8 cellular contexts compared by ENCODE assay signal in the genomic region with DNA sequence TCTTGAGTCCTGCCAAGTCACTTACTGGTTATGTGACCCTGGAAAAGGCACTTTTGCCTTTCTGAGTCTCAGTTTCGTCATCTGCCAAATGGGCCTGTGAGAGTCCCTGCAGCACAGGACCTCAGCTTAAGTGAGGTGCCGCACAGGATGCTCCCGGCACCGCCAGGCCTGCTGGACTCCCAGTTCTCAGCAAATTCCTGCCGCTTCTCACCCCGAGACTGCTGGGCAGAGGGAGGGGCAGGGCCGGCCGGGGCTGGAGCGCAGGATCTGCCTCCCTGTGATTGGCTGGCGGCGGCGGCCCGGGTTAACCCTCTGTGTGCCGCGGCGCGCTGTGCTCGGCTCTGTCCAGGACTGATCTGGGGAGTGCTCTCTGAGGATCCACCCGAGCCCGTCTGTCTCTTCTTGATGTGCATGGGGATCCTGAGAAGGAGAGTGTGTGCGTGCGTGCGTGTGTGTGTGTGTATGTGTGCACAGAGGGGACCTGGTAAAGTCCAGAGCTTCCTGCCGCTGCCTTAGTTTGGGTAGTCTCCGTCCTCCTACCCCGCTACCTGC. TPM values are rescaled to one million over a fixed set of nuclear protein-coding genes. Genes with fewer than 3 reads are reported as not detected.
A peak's percentile ranks its signal among the peaks of the same experiment; 100 is the strongest.
DNase-seq lines count a peak whose midpoint lies in the region; ATAC-seq, FAIRE-seq and TF ChIP-seq lines count a peak whose summit lies in the region.

No MANE protein-coding gene starts in this region.

- no peaks in the 10 kb centered on the region for H3K9me3 ChIP-seq in hepatocyte (ENCODE audit: low read depth)

- H3K36me3 ChIP-seq in hepatocyte (replicated peaks; ENCODE audit: insufficient read depth, low read depth): no peaks in the 10 kb centered on the region
- H3K36me3 ChIP-seq in rectal smooth muscle tissue (ENCODE audit: control insufficient read depth, insufficient read depth, low read length): peaks cover 34% of the 10 kb centered on the region

- peaks cover 50 to 70% of the 10 kb centered on the region in 2 donors for H3K36me3 Mint-ChIP-seq in CD14-positive monocyte

- H3K4me2 ChIP-seq in hepatocyte: peak overlapping the region; percentile 99

- H4K20me1 ChIP-seq in hepatocyte (ENCODE audit: insufficient read depth, poor library complexity, severe bottlenecking): peaks cover 36% of the 10 kb centered on the region

- no peak for DNase-seq in CD14-positive monocyte (ENCODE audit: low spot score)
- peak; percentile 82 for DNase-seq in NCI-H69 (lab: John Stamatoyannopoulos, UW)
- DNase-seq in astrocyte of the cerebellum (ENCODE audit: low read depth): no peak
- peak; percentile 87 for DNase-seq in hepatocyte (ENCODE audit: low spot score)
- no peak for DNase-seq in HTR-8/SVneo (ENCODE audit: insufficient read length, low spot score)

- peak; percentile 75 for TF ChIP-seq CTCF in CD14-positive monocyte (IDR thresholded peaks at IDR 0.05)
- TF ChIP-seq CTCF in astrocyte of the cerebellum (IDR thresholded peaks at IDR 0.05; ENCODE audit: low read depth, low read length, missing control alignments): no peak
- TF ChIP-seq CTCF in hepatocyte (IDR thresholded peaks at IDR 0.05; ENCODE audit: poor library complexity): peak; percentile 2

- WGBS in hepatocyte (ENCODE audit: low lambda C conversion rate, missing lambda C conversion rate): 12% methylated on average over 24 of the region's 26 CpGs

- peak overlapping the region; percentile 57 for H3K27ac ChIP-seq in hepatocyte
- H3K27ac ChIP-seq in rectal smooth muscle tissue (ENCODE audit: low read depth, low read length): peak overlapping the region; percentile 16

- no peak overlapping the region for H3K9ac ChIP-seq in rectal smooth muscle tissue (ENCODE audit: low read length)

- peak overlapping the region; percentile 54 for H3K4me3 ChIP-seq in astrocyte of the cerebellum (ENCODE audit: low read depth, low read length)
- peak overlapping the region; percentile 91 for H3K4me3 ChIP-seq in hepatocyte
- H3K4me3 ChIP-seq in rectal smooth muscle tissue (ENCODE audit: low read length): peak overlapping the region; percentile 89

- FAIRE-seq in HTR-8/SVneo (lab: Jason Lieb, UNC): no peak

- H3K27me3 Mint-ChIP-seq in CD14-positive monocyte (ENCODE audit: low read depth in 3 of 3): peaks cover 0 to 2% (median 0%) of the 10 kb centered on the region in 3 donors

- H3K79me2 ChIP-seq in hepatocyte: peaks cover 83% of the 10 kb centered on the region

- H3K4me1 ChIP-seq in hepatocyte (ENCODE audit: insufficient read depth) (peaks cover 28% of the 10 kb centered on the region), rectal smooth muscle tissue (ENCODE audit: control insufficient read depth, insufficient read depth, low read length) (peaks cover 20% of the 10 kb centered on the region)

- no peaks in the 10 kb centered on the region for H3K9me2 ChIP-seq in hepatocyte (replicated peaks; ENCODE audit: insufficient read depth)

- peaks cover 0 to 2% (median 0%) of the 10 kb centered on the region in 7 donors for H3K9me3 Mint-ChIP-seq in CD14-positive monocyte

- ATAC-seq in GM19395 (IDR thresholded peaks at IDR 0.05; ENCODE audit: unreplicated experiment) (peak; percentile 23), GM19463 (IDR thresholded peaks at IDR 0.05; ENCODE audit: unreplicated experiment) (no peak)

- H3K4me3 Mint-ChIP-seq in CD14-positive monocyte: peak overlapping the region; percentile 79 to 90

- in situ Hi-C loops in astrocyte of the cerebellum (cut with HindIII; ENCODE audit: low sequenced_read_pairs): no loop called here

- H3K4me1 Mint-ChIP-seq in CD14-positive monocyte: peaks cover 45% of the 10 kb centered on the region

- intact Hi-C loops in CD14-positive monocyte (cut with micrococcal nuclease): loop anchor here in 1 of 2 donors (1.0 to 5.0 kb wide), 2 partner anchors 18 to 35 kb away; no protein-coding TSS in a partner anchor

- H2AFZ ChIP-seq in hepatocyte: no peak overlapping the region

- H3K27me3 ChIP-seq in hepatocyte (no peaks in the 10 kb centered on the region), rectal smooth muscle tissue (ENCODE audit: control insufficient read depth, insufficient read depth, low read length) (no peaks in the 10 kb centered on the region)

- peak overlapping the region; percentile 20 to 88 (median 75) for H3K27ac Mint-ChIP-seq in CD14-positive monocyte

RNA-seq across cellular contexts. Expression of a gene that starts 8.6 kb away (rescaled TPM):
- polyA plus RNA-seq in CD14-positive monocyte (under 1 TPM; 0.28 to 0.60 TPM), hepatocyte (2.5 and 2.7 TPM in 2 replicates)
- total RNA-seq in hepatocyte: 2.7 and 3.8 TPM in 2 replicates

RNA-seq across cellular contexts. Expression of a gene that starts 18.9 kb away (rescaled TPM):
- 10 to 100 TPM in 1 of 2 donors, 1 to 10 TPM in 1; 7.1 to 13.6 TPM for polyA plus RNA-seq in CD14-positive monocyte
- 38.7 and 45.3 TPM in 2 replicates for total RNA-seq in hepatocyte
- 40.4 and 43.6 TPM in 2 replicates for polyA plus RNA-seq in hepatocyte

RNA-seq across cellular contexts. Expression of a gene that starts 46.3 kb away (rescaled TPM):
- polyA plus RNA-seq in CD14-positive monocyte (under 1 TPM in 1 of 2 donors, not detected in 1; 0.75 TPM), hepatocyte (9.2 and 20.9 TPM in 2 replicates)
- total RNA-seq in hepatocyte: 35.8 and 39.2 TPM in 2 replicates

Comparison
In these comparisons a context has a peak if more than half of its experiments do, and no peak if none do; other contexts are left out.
1. DNase-seq: peak in NCI-H69 (single experiment) and hepatocyte (single experiment); none in CD14-positive monocyte (single experiment), astrocyte of the cerebellum (single experiment) and HTR-8/SVneo (single experiment).
2. Peak in every context shown above with its lines, with median percentiles within 50 percentile points of each other: H3K4me3 ChIP-seq.